Comparison of ENCODE assay signal across 22 cellular contexts in genomic region chr2:189015378-189015777, GRCh38. TPM values are rescaled to one million over a fixed set of nuclear protein-coding genes. Genes with fewer than 3 reads are reported as not detected.
A peak's percentile ranks its signal among the peaks of the same experiment; 100 is the strongest.
DNase-seq lines count a peak whose midpoint lies in the region; ATAC-seq and TF ChIP-seq lines count a peak whose summit lies in the region.
"Had no signal": no experiment of that assay in that cellular context is flagged by ENCODE, and none has a peak within 500 bp of the region (broad histone marks: within the 10 kb centered on the region; RNA-seq: fewer than 3 reads in every experiment).

No MANE protein-coding gene starts in this region.

- no peaks in the 10 kb centered on the region for H3K27me3 Mint-ChIP-seq in GM23338 (ENCODE audit: insufficient read depth, low read depth, poor library complexity)

- peak overlapping the region; percentile 68 for H3K9ac ChIP-seq in adipocyte (ENCODE audit: low read length)
- H3K9ac ChIP-seq in rectal smooth muscle tissue (ENCODE audit: low read length) = no peak overlapping the region
- H3K9ac ChIP-seq: KMS-11 had no signal

- H2AFZ ChIP-seq in GM23338 = no peak overlapping the region
- H2AFZ ChIP-seq: PC-9 had no signal

- H3K9me3 Mint-ChIP-seq in GM23338 = no peaks in the 10 kb centered on the region
- H3K9me3 Mint-ChIP-seq: stimulated activated naive CD8-positive, alpha-beta T cell treated with anti-CD3 and anti-CD28 coated beads, Interleukin-15, Interleukin-2, amounts not matched to agents 100 ng/mL and 50 ng/mL, for 24 hours had no signal

- TF ChIP-seq CTCF in GM23338 (conservative IDR thresholded peaks at IDR 0.05; ENCODE audit: low read depth in 2 of 2) (no peak), fibroblast of the aortic adventitia (IDR thresholded peaks at IDR 0.05; ENCODE audit: insufficient read depth, low read length) (no peak)

- no peaks in the 10 kb centered on the region for H3K36me3 ChIP-seq in GM23338 (ENCODE audit: insufficient read depth)
- peaks cover 28% of the 10 kb centered on the region for H3K36me3 ChIP-seq in adipocyte (ENCODE audit: control insufficient read depth, insufficient read depth, low read length, severe bottlenecking)
- H3K36me3 ChIP-seq in rectal smooth muscle tissue (ENCODE audit: control insufficient read depth, insufficient read depth, low read length) = peaks cover 6% of the 10 kb centered on the region
- H3K36me3 ChIP-seq: cardiac muscle cell had no signal

- no peaks in the 10 kb centered on the region for H3K9me3 ChIP-seq in adipocyte (ENCODE audit: control insufficient read depth, low read length)
- H3K9me3 ChIP-seq: esophagus muscularis mucosa, SJSA1 had no signal

- no peaks in the 10 kb centered on the region for H3K9me2 ChIP-seq in GM23338 (ENCODE audit: insufficient read depth)

- no peak overlapping the region for H3K4me2 ChIP-seq in GM23338
- H3K4me2 ChIP-seq: KMS-11, PC-9 had no signal

- H4K20me1 ChIP-seq in GM23338 (replicated peaks; ENCODE audit: insufficient read depth) = no peaks in the 10 kb centered on the region

- ATAC-seq in GM23338 = no peak
- no peak for ATAC-seq in GM18873 (IDR thresholded peaks at IDR 0.05; ENCODE audit: low FRiP score, unreplicated experiment)
- ATAC-seq: naive thymus-derived CD4-positive, alpha-beta T cell had no signal

- peaks cover 9% of the 10 kb centered on the region; the same call in 2 of the 3 replicates for H3K4me1 Mint-ChIP-seq in GM23338
- H3K4me1 Mint-ChIP-seq: naive thymus-derived CD4-positive, alpha-beta T cell had no signal

- peak; percentile 7 for DNase-seq in GM23338 (ENCODE audit: low spot score)
- DNase-seq in adipocyte (ENCODE audit: low read depth) = peak; percentile 64
- peak; percentile 59 for DNase-seq in fibroblast of the aortic adventitia (ENCODE audit: low read depth)
- no peak for DNase-seq in AG08396 (ENCODE audit: low spot score)
- no peak for DNase-seq in activated T-cell treated with anti-CD3 and anti-CD28 coated beads for 4 hours
- DNase-seq in HK-2 (ENCODE audit: unreplicated experiment) = no peak
- DNase-seq: naive thymus-derived CD4-positive, alpha-beta T cell; NCI-H187; NCI-H2227 treated with DMSO at 0.1 percent for 48 hours; NCI-H774; PC-9; stimulated activated CD4-positive, alpha-beta T cell treated with anti-CD3 and anti-CD28 coated beads, Interleukin-2, amount 100 ng/mL, for 48 hours; T-helper 9 cell had no signal

- no peaks in the 10 kb centered on the region for H3F3A ChIP-seq in GM23338 (replicated peaks; ENCODE audit: low read depth)

- no peak overlapping the region for H3K4me3 ChIP-seq in GM23338
- no peak overlapping the region for H3K4me3 ChIP-seq in adipocyte (ENCODE audit: low read length)
- H3K4me3 ChIP-seq in fibroblast of the aortic adventitia (ENCODE audit: low read depth, low read length) = no peak overlapping the region
- no peak overlapping the region for H3K4me3 ChIP-seq in rectal smooth muscle tissue (ENCODE audit: low read length)
- H3K4me3 ChIP-seq: cardiac muscle cell, esophagus muscularis mucosa, lung, PC-9, SJSA1, skin epidermis had no signal

- 0 out of 2 replicates have a peak overlapping the region, but pooled peaks have one; percentile 23 for H3K27ac Mint-ChIP-seq in GM23338
- H3K27ac Mint-ChIP-seq: naive thymus-derived CD4-positive, alpha-beta T cell; stimulated activated naive CD8-positive, alpha-beta T cell treated with anti-CD3 and anti-CD28 coated beads, Interleukin-15, Interleukin-2, amounts not matched to agents 100 ng/mL and 50 ng/mL, for 24 hours had no signal

- no peaks in the 10 kb centered on the region for H3K79me2 ChIP-seq in GM23338 (replicated peaks; ENCODE audit: insufficient read depth)

- H3K4me1 ChIP-seq in GM23338 (ENCODE audit: insufficient read depth) (peaks cover 5% of the 10 kb centered on the region; the same call in 1 of the 2 replicates), adipocyte (ENCODE audit: control insufficient read depth, insufficient read depth, low read length) (peaks cover 93% of the 10 kb centered on the region), rectal smooth muscle tissue (ENCODE audit: control insufficient read depth, insufficient read depth, low read length) (peaks cover 10% of the 10 kb centered on the region)

- H3K27ac ChIP-seq in GM23338 (ENCODE audit: low read depth) (no peak overlapping the region), rectal smooth muscle tissue (ENCODE audit: low read depth, low read length) (peak overlapping the region; percentile 32)
- H3K27ac ChIP-seq: cardiac muscle cell, KMS-11, PC-9, SJSA1 had no signal

- H3K27me3 ChIP-seq in GM23338 (ENCODE audit: insufficient read depth) = no peaks in the 10 kb centered on the region
- H3K27me3 ChIP-seq in adipocyte (replicated peaks; ENCODE audit: control insufficient read depth, insufficient read depth, low read length) = no peaks in the 10 kb centered on the region
- no peaks in the 10 kb centered on the region for H3K27me3 ChIP-seq in rectal smooth muscle tissue (ENCODE audit: control insufficient read depth, insufficient read depth, low read length)
- H3K27me3 ChIP-seq: cardiac muscle cell, esophagus muscularis mucosa, SJSA1 had no signal

- H3K4me3 Mint-ChIP-seq in GM23338 = no peak overlapping the region
- H3K4me3 Mint-ChIP-seq: naive thymus-derived CD4-positive, alpha-beta T cell; stimulated activated naive CD8-positive, alpha-beta T cell treated with anti-CD3 and anti-CD28 coated beads, Interleukin-15, Interleukin-2, amounts not matched to agents 100 ng/mL and 50 ng/mL, for 24 hours had no signal

- no peaks in the 10 kb centered on the region; the same call in 2 of the 3 replicates for H3K36me3 Mint-ChIP-seq in GM23338 (ENCODE audit: low read depth)
- H3K36me3 Mint-ChIP-seq: naive thymus-derived CD4-positive, alpha-beta T cell had no signal

TF ChIP-seq in GM23338, 12 proteins besides CTCF, POLR2A, EP300 and RAD21 (continues in another document):
- TF ChIP-seq, protein P1, sequence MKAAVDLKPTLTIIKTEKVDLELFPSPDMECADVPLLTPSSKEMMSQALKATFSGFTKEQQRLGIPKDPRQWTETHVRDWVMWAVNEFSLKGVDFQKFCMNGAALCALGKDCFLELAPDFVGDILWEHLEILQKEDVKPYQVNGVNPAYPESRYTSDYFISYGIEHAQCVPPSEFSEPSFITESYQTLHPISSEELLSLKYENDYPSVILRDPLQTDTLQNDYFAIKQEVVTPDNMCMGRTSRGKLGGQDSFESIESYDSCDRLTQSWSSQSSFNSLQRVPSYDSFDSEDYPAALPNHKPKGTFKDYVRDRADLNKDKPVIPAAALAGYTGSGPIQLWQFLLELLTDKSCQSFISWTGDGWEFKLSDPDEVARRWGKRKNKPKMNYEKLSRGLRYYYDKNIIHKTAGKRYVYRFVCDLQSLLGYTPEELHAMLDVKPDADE (IDR thresholded peaks at IDR 0.05) = no peak
- TF ChIP-seq ZNF114 (CRISPR knock-in tag; IDR thresholded peaks at IDR 0.05) (no peak), POLR2AphosphoS5 (IDR thresholded peaks at IDR 0.05; ENCODE audit: low read depth) (no peak), EZH2 (IDR thresholded peaks at IDR 0.05; ENCODE audit: low read depth, unreplicated experiment) (no peak), EZH2phosphoT487 (IDR thresholded peaks at IDR 0.05; ENCODE audit: unreplicated experiment) (no peak), ZNF331 (CRISPR knock-in tag; IDR thresholded peaks at IDR 0.05; ENCODE audit: low read depth) (no peak)

RNA-seq across cellular contexts. Expression of gene COL3A1, which starts 41.2 kb away (rescaled TPM):
- 0.17 TPM in 1 of 2 replicates, not detected in the other for total RNA-seq in GM23338 (2014; rRNA removed; shearing (Covaris generic))
- 0.31 TPM in 2 replicates for polyA plus RNA-seq in GM23338 (2016; fragmentation: Nextera tagmentation; extraction: Ambion mirVana)
- total RNA-seq in fibroblast of the aortic adventitia (ENCODE audit: low replicate concordance) = 1,653 and 14,045 TPM in 2 replicates
- total RNA-seq: PC-9 had no signal
- polyA plus RNA-seq: naive thymus-derived CD4-positive, alpha-beta T cell had no signal

Comparison
In these comparisons a context has a peak if more than half of its experiments do, and no peak if none do; other contexts are left out.
1. DNase-seq: peak in GM23338 (single experiment), adipocyte (single experiment) and fibroblast of the aortic adventitia (single experiment); none in AG08396 (single experiment), activated T-cell treated with anti-CD3 and anti-CD28 coated beads for 4 hours (single experiment) and HK-2 (single experiment).
2. RNA of gene COL3A1, which starts 41.2 kb away (total RNA-seq): 1,653 to 14,045 TPM in fibroblast of the aortic adventitia; 0.17 TPM in GM23338; every median in the first group is over 1,000 times any median in the second.